Comparison of ENCODE assay signal across 6 cellular contexts in the genomic region with DNA sequence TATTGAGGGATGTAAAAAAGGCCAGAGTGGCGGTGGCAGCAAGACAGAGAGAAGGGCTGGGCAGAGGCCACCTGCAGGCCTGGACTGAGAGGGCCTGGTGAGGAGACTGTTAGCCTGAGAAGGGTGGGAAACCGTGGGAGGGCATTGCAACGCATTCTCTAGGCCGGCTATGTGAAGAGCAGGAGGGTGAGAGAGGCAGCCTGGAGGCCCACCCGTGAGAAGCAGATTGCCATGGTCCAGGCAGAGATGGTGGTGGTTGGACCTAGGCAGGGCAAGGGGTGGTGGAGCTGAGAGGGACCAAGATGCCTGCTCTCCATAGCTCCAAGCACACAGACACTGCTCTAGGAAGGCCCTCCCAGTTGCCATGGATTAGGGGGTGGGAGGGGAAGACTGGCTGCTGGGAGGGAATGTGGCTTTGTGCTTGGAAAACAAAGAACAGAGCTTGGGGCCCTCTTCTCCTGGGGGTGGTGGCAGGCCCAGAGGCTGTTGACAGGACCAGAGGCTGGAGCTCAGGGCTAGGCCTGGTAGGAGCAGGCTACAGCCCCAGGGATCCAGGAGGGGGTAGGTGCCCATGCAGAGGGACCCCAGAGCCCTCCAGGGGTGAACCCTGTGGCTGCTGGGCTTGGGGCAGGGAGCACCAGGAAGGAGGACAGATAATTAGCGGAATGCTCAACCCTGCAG. TPM values are rescaled to one million over a fixed set of nuclear protein-coding genes. Genes with fewer than 3 reads are reported as not detected.
DNase-seq lines count a peak whose midpoint lies in the region; ATAC-seq and TF ChIP-seq lines count a peak whose summit lies in the region.
"Had no signal": no experiment of that assay in that cellular context is flagged by ENCODE, and none has a peak within 500 bp of the region (broad histone marks: within the 10 kb centered on the region; RNA-seq: fewer than 3 reads in every experiment).

No MANE protein-coding gene starts in this region.

- no peak overlapping the region for H3K4me3 Mint-ChIP-seq in stimulated activated effector memory CD8-positive, alpha-beta T cell treated with anti-CD3 and anti-CD28 coated beads, Interleukin-12 subunit alpha, Interleukin-12 subunit beta, amount 100 ng/mL, for 72 hours

- H3K27ac Mint-ChIP-seq in stimulated activated effector memory CD8-positive, alpha-beta T cell treated with anti-CD3 and anti-CD28 coated beads, Interleukin-12 subunit alpha, Interleukin-12 subunit beta, amount 100 ng/mL, for 72 hours, result peak overlapping the region; percentile 69

- H3K27me3 ChIP-seq in gastroesophageal sphincter, result no peaks in the 10 kb centered on the region

- DNase-seq in stimulated activated effector memory CD8-positive, alpha-beta T cell treated with anti-CD3 and anti-CD28 coated beads, Interleukin-12 subunit alpha, Interleukin-12 subunit beta, amount 100 ng/mL, for 72 hours (ENCODE audit: low spot score in 2 of 2), result no peak
- DNase-seq in lower leg skin (ENCODE audit: low spot score in 2 of 2), result no peak
- DNase-seq in stimulated activated CD4-positive, alpha-beta T cell treated with anti-CD3 and anti-CD28 coated beads, Interleukin-2, amount 100 ng/mL, for 48 hours, result no peak
- DNase-seq: NCI-H1105 had no signal

- ATAC-seq in gastroesophageal sphincter, result no peak
- peak; percentile 19 for ATAC-seq in stimulated activated effector memory CD8-positive, alpha-beta T cell treated with anti-CD3 and anti-CD28 coated beads, Interleukin-12 subunit alpha, Interleukin-12 subunit beta, amount 100 ng/mL, for 72 hours

- intact Hi-C loops in lower leg skin (cut with DNase I; ENCODE audit: low total_unique reads), result no loop called here

- H3K4me3 ChIP-seq in gastroesophageal sphincter, result peak overlapping the region in 1 of 2 donors; percentile 36
- no peak overlapping the region for H3K4me3 ChIP-seq in lower leg skin (ENCODE audit: low read depth, poor library complexity, severe bottlenecking)

- peaks cover 50% of the 10 kb centered on the region for H3K4me1 Mint-ChIP-seq in stimulated activated effector memory CD8-positive, alpha-beta T cell treated with anti-CD3 and anti-CD28 coated beads, Interleukin-12 subunit alpha, Interleukin-12 subunit beta, amount 100 ng/mL, for 72 hours

- H3K36me3 Mint-ChIP-seq in stimulated activated effector memory CD8-positive, alpha-beta T cell treated with anti-CD3 and anti-CD28 coated beads, Interleukin-12 subunit alpha, Interleukin-12 subunit beta, amount 100 ng/mL, for 72 hours, result peaks cover 45% of the 10 kb centered on the region

- H3K27ac ChIP-seq in VCaP (peak overlapping the region; percentile 96), gastroesophageal sphincter (peak overlapping the region in 3 of 4 donors; percentile 54 to 71 (median 63))

- peaks cover 0 to 39% of the 10 kb centered on the region in 2 donors for H3K36me3 ChIP-seq in gastroesophageal sphincter

- TF ChIP-seq EP300 in gastroesophageal sphincter (IDR thresholded peaks at IDR 0.05), result no peak

- peaks cover 0 to 28% (median 0%) of the 10 kb centered on the region in 3 donors for H3K4me1 ChIP-seq in gastroesophageal sphincter

- TF ChIP-seq CTCF in VCaP (conservative IDR thresholded peaks at IDR 0.05) (no peak), gastroesophageal sphincter (IDR thresholded peaks at IDR 0.05) (no peak), lower leg skin (IDR thresholded peaks at IDR 0.05) (no peak)

- no peak for TF ChIP-seq POLR2A in gastroesophageal sphincter (IDR thresholded peaks at IDR 0.05)
- TF ChIP-seq POLR2A in lower leg skin (IDR thresholded peaks at IDR 0.05), result no peak

- 62 to 100% methylated on average over 1 to 4 of the region's 6 CpGs for WGBS in gastroesophageal sphincter (ENCODE audit: low coverage in 1 of 2), 2 donors
- whole genome bisulfite sequencing in lower leg skin, 2 donors, result 70 to 76% methylated on average over 6 of the region's 6 CpGs

- H3K9me3 Mint-ChIP-seq in stimulated activated effector memory CD8-positive, alpha-beta T cell treated with anti-CD3 and anti-CD28 coated beads, Interleukin-12 subunit alpha, Interleukin-12 subunit beta, amount 100 ng/mL, for 72 hours, result no peaks in the 10 kb centered on the region

- no peaks in the 10 kb centered on the region for H3K9me3 ChIP-seq in gastroesophageal sphincter

RNA-seq across cellular contexts. Expression of a gene that starts 12.4 kb away (rescaled TPM):
- total RNA-seq in gastroesophageal sphincter, result 1 to 10 TPM in 3 of 4 donors, under 1 TPM in 1; 0.25 to 3.6 (median 1.5) TPM
- 1 to 10 TPM in 1 of 4 donors, under 1 TPM in 2, not detected in 1; 0.44 to 3.8 (median 0.62) TPM for total RNA-seq in lower leg skin

RNA-seq across cellular contexts. Expression of a gene that starts 15.5 kb away (rescaled TPM):
- 10 to 100 TPM in 1 of 4 donors, 1 to 10 TPM in 3; 6.7 to 11.7 (median 7.5) TPM for total RNA-seq in gastroesophageal sphincter
- total RNA-seq in lower leg skin, result 1 to 10 TPM; 1.6 to 3.8 (median 1.9) TPM

RNA-seq across cellular contexts. Expression of a gene that starts 15.8 kb away (rescaled TPM):
- 10 to 100 TPM; 24.5 to 41.4 (median 27.5) TPM for total RNA-seq in gastroesophageal sphincter
- total RNA-seq in lower leg skin, result 10 to 100 TPM; 47.7 to 99.7 (median 65.7) TPM

RNA-seq across cellular contexts. Expression of a gene that starts 26.0 kb away (rescaled TPM):
- total RNA-seq in gastroesophageal sphincter (10 to 100 TPM in 1 of 4 donors, 1 to 10 TPM in 3; 2.7 to 12.2 (median 8.6) TPM), lower leg skin (100 to 1,000 TPM in 1 of 4 donors, 10 to 100 TPM in 3; 18.5 to 102 (median 51.8) TPM)

RNA-seq across cellular contexts. Expression of a gene that starts 35.1 kb away (rescaled TPM):
- total RNA-seq in gastroesophageal sphincter (10 to 100 TPM in 3 of 4 donors, 1 to 10 TPM in 1; 9.9 to 13.6 (median 11.1) TPM), lower leg skin (10 to 100 TPM; 24.2 to 41.4 (median 28.8) TPM)
